In genomic region chr15:90642464-90643300, GRCh38 we compare ENCODE assay signal across 1 cellular context.
TF ChIP-seq lines count a peak whose summit lies in the region.

No MANE protein-coding gene starts in this region.

TF ChIP-seq in GM23338, 12 proteins besides CTCF, POLR2A, EP300 and RAD21 (continued from another document):
- no peak for TF ChIP-seq REST (IDR thresholded peaks at IDR 0.05; ENCODE audit: unreplicated experiment)
TF ChIP-seq in GM23338: peak in this region for 0.
